In the genomic region with DNA sequence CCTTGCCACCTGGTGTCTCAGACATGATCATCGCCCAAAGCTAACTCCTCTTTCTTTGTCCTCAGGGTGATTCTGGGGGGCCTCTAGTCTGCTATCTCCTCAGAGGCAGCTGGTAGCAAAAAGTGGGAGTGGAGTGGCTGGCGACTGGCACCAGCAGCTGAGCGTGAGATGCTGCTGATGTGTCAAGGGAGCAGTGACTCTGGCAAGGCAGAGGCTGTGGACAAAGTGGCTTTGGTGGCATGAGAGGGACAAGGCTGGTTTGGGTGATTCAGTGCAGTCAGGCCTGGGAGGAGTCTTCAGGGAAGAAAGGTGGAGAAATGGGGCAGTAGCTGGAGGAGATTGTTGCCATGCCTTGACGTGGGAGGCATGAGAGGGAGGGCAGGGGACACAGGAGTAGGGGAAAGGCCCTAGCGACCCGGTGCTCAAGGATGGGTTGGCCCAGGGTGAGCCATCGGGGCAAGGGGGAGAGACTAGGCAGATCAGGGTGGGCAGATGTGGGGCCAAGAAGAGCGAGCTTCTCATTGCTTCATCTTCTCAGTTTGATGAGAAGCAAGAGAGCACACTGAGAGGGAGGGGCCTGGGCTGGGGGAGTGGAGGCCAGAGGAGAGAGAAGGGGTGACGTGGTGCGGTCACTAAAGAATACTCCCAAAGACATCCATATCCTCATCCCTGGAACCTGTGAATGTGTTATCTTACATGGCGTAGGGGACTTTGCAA, we compare ENCODE assay signal across 17 cellular contexts.
"Had no signal": no experiment of that assay in that cellular context is flagged by ENCODE, and none has a peak within 500 bp of the region (broad histone marks: within the 10 kb centered on the region; RNA-seq: fewer than 3 reads in every experiment).

No MANE protein-coding gene starts in this region.

- H2AFZ ChIP-seq: hepatocyte had no signal

- H3K9me3 Mint-ChIP-seq: natural killer cell treated with Interleukin-12 subunit alpha and Interleukin-12 subunit beta and Interleukin-15 and Interleukin-18, amount 100 ng/mL, for 72 hours had no signal

- H3K9me3 ChIP-seq: colonic mucosa had no signal

- H3K36me3 ChIP-seq: colonic mucosa had no signal

- H3K79me2 ChIP-seq: hepatocyte had no signal

- H3K4me3 ChIP-seq: colonic mucosa, hepatocyte, lung, skin epidermis had no signal

- H3K36me3 Mint-ChIP-seq: natural killer cell treated with Interleukin-12 subunit alpha and Interleukin-12 subunit beta and Interleukin-15 and Interleukin-18, amount 100 ng/mL, for 72 hours had no signal

- H3K4me2 ChIP-seq: hepatocyte had no signal

- H3K27ac Mint-ChIP-seq: natural killer cell treated with Interleukin-12 subunit alpha and Interleukin-12 subunit beta and Interleukin-15 and Interleukin-18, amount 100 ng/mL, for 72 hours had no signal

- FAIRE-seq: kidney had no signal

- ATAC-seq: foreskin keratinocyte; left colon; left ventricle myocardium superior; natural killer cell treated with Interleukin-12 subunit alpha and Interleukin-12 subunit beta and Interleukin-15 and Interleukin-18, amount 100 ng/mL, for 72 hours; sciatic nerve had no signal

- H3K4me1 ChIP-seq: colonic mucosa, foreskin keratinocyte had no signal

- H3K27me3 ChIP-seq: colonic mucosa, hepatocyte had no signal

- H3K4me3 Mint-ChIP-seq: natural killer cell treated with Interleukin-12 subunit alpha and Interleukin-12 subunit beta and Interleukin-15 and Interleukin-18, amount 100 ng/mL, for 72 hours had no signal

- DNase-seq: cerebellar nuclear complex; colonic mucosa; dermis blood vessel endothelial cell; foreskin keratinocyte; kidney; left colon; left ventricle myocardium superior; mesendoderm; stimulated activated CD4-positive, alpha-beta T cell treated with anti-CD3 and anti-CD28 coated beads, Interleukin-2, amount 100 ng/mL, for 24 hours; stimulated activated CD4-positive, alpha-beta T cell treated with anti-CD3 and anti-CD28 coated beads, Interleukin-4, amount 100 ng/mL, for 4 hours; stimulated activated naive CD4-positive, alpha-beta T cell; trophoblast cell had no signal

- H3K27ac ChIP-seq: colonic mucosa, foreskin keratinocyte, hepatocyte had no signal
